19 cellular contexts compared by ENCODE assay signal in the genomic region with DNA sequence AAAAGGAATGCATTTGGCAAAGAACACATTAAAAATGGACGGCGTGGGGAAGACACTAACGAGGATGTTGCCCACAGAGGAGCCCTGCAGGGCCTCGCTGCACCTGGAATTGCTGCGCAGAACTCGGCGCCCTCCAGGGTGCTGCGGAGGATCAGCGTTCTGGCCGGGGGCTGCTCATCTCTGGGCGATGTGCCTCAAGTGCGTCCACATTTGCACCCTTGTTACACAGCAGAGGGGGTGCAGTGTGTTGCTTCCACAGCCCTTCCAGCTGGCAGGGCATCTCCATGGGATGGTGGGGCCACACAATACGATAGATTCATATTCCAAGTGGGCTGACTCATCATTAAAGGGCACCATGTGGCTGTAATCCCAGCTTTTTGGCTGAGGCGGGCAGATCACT.
"Had no signal": no experiment of that assay in that cellular context is flagged by ENCODE, and none has a peak within 500 bp of the region (broad histone marks: within the 10 kb centered on the region; RNA-seq: fewer than 3 reads in every experiment).

No MANE protein-coding gene starts in this region.

- H3K27me3 ChIP-seq: heart left ventricle had no signal

- H3K36me3 ChIP-seq: esophagus muscularis mucosa, gastroesophageal sphincter, heart left ventricle, left ventricle myocardium inferior, lower lobe of right lung had no signal

- H3K9me3 ChIP-seq: esophagus muscularis mucosa, gastroesophageal sphincter, lower lobe of right lung had no signal

- ATAC-seq: foreskin keratinocyte; gastroesophageal sphincter; heart left ventricle; left cardiac atrium; lower lobe of right lung; naive thymus-derived CD4-positive, alpha-beta T cell had no signal

- FAIRE-seq: colon, endothelial cell of umbilical vein, frontal cortex had no signal

- H3K4me3 ChIP-seq: coronary artery, esophagus muscularis mucosa, gastroesophageal sphincter, heart left ventricle, hepatocyte, left ventricle myocardium inferior, lower lobe of right lung had no signal

- H3K4me2 ChIP-seq: hepatocyte had no signal

- H2AFZ ChIP-seq: hepatocyte had no signal

- DNase-seq: effector memory CD4-positive, alpha-beta T cell; foreskin keratinocyte; heart left ventricle; immature natural killer cell; islet precursor cell; left cardiac atrium; left ventricle myocardium inferior; lower lobe of right lung; mesenchymal stem cell; midbrain; naive thymus-derived CD4-positive, alpha-beta T cell had no signal

- H3K36me3 Mint-ChIP-seq: naive thymus-derived CD4-positive, alpha-beta T cell had no signal

- H3K27ac Mint-ChIP-seq: dendritic cell treated with granulocyte-macrophage colony-stimulating factor and Interleukin-4, amounts not matched to agents 40 ng/mL and 50 ng/mL, for 4 days; naive thymus-derived CD4-positive, alpha-beta T cell had no signal

- H3K4me1 Mint-ChIP-seq: naive thymus-derived CD4-positive, alpha-beta T cell had no signal

- H3K4me1 ChIP-seq: esophagus muscularis mucosa, foreskin keratinocyte, gastroesophageal sphincter, heart left ventricle, left ventricle myocardium inferior, lower lobe of right lung had no signal

- H3K27ac ChIP-seq: coronary artery, esophagus muscularis mucosa, foreskin keratinocyte, gastroesophageal sphincter, heart left ventricle, hepatocyte, left ventricle myocardium inferior, lower lobe of right lung had no signal

- H3K4me3 Mint-ChIP-seq: dendritic cell treated with granulocyte-macrophage colony-stimulating factor and Interleukin-4, amounts not matched to agents 40 ng/mL and 50 ng/mL, for 4 days; immature natural killer cell; naive thymus-derived CD4-positive, alpha-beta T cell had no signal

- H3K9me3 Mint-ChIP-seq: dendritic cell treated with granulocyte-macrophage colony-stimulating factor and Interleukin-4, amounts not matched to agents 40 ng/mL and 50 ng/mL, for 4 days; immature natural killer cell; naive thymus-derived CD4-positive, alpha-beta T cell had no signal

- H3K79me2 ChIP-seq: hepatocyte had no signal
